ENCODE assay signal across 20 cellular contexts in genomic region chr15:66105286-66105984, GRCh38.
"Had no signal": no experiment of that assay in that cellular context is flagged by ENCODE, and none has a peak within 500 bp of the region (broad histone marks: within the 10 kb centered on the region; RNA-seq: fewer than 3 reads in every experiment).

No MANE protein-coding gene starts in this region.

- H3K36me3 ChIP-seq: brain microvascular endothelial cell, tibial artery had no signal

- H3K9me3 ChIP-seq: tibial artery had no signal

- DNase-seq: activated CD4-positive, alpha-beta T cell treated with anti-CD3 and anti-CD28 coated beads, Interleukin-2, amount 10 ng/mL, durations not matched to agents 24 days and 14 days; activated CD8-positive, alpha-beta T cell treated with anti-CD3 and anti-CD28 coated beads for 36 hours; activated naive CD4-positive, alpha-beta T cell; activated naive CD8-positive, alpha-beta T cell treated with anti-CD3 and anti-CD28 coated beads, Interleukin-2, amount 10 ng/mL, durations not matched to agents 7 days and 5 days; activated T-cell treated with anti-CD3 and anti-CD28 coated beads, Interleukin-2, amount 50 U/mL, for 1 hour; brain microvascular endothelial cell; foreskin melanocyte; glutamatergic neuron; hippocampal formation; islet precursor cell; left colon; natural killer cell; posterior cingulate gyrus; stimulated activated CD4-positive, alpha-beta T cell treated with anti-CD3 and anti-CD28 coated beads, Interleukin-2, amount 100 ng/mL, for 24 hours; stimulated activated naive CD4-positive, alpha-beta T cell treated with Interleukin-2 at 50 U/mL for 16 hours had no signal

- H3K4me3 ChIP-seq: coronary artery, lung, tibial artery had no signal

- H3K27ac Mint-ChIP-seq: activated CD4-positive, alpha-beta T cell treated with anti-CD3 and anti-CD28 coated beads, Interleukin-2, amount 10 ng/mL, durations not matched to agents 24 days and 14 days; activated CD8-positive, alpha-beta T cell treated with anti-CD3 and anti-CD28 coated beads for 36 hours; activated naive CD8-positive, alpha-beta T cell treated with anti-CD3 and anti-CD28 coated beads, Interleukin-2, amount 10 ng/mL, durations not matched to agents 7 days and 5 days; activated T-helper 17 cell treated with anti-CD3 and anti-CD28 coated beads, Interleukin-2, amount 50 U/mL, for 72 hours; natural killer cell had no signal

- H3K4me1 ChIP-seq: tibial artery had no signal

- H3K4me1 Mint-ChIP-seq: activated naive CD8-positive, alpha-beta T cell treated with anti-CD3 and anti-CD28 coated beads, Interleukin-2, amount 10 ng/mL, durations not matched to agents 7 days and 5 days; central memory CD8-positive, alpha-beta T cell; natural killer cell had no signal

- H3K36me3 Mint-ChIP-seq: activated naive CD8-positive, alpha-beta T cell treated with anti-CD3 and anti-CD28 coated beads, Interleukin-2, amount 10 ng/mL, durations not matched to agents 7 days and 5 days; natural killer cell had no signal

- H3K9me3 Mint-ChIP-seq: activated CD4-positive, alpha-beta T cell treated with anti-CD3 and anti-CD28 coated beads, Interleukin-2, amount 10 ng/mL, durations not matched to agents 24 days and 14 days; activated CD8-positive, alpha-beta T cell treated with anti-CD3 and anti-CD28 coated beads for 36 hours; activated naive CD8-positive, alpha-beta T cell treated with anti-CD3 and anti-CD28 coated beads, Interleukin-2, amount 10 ng/mL, durations not matched to agents 7 days and 5 days; activated T-helper 17 cell treated with anti-CD3 and anti-CD28 coated beads, Interleukin-2, amount 50 U/mL, for 72 hours; central memory CD8-positive, alpha-beta T cell; natural killer cell had no signal

- H3K4me3 Mint-ChIP-seq: activated CD4-positive, alpha-beta T cell treated with anti-CD3 and anti-CD28 coated beads, Interleukin-2, amount 10 ng/mL, durations not matched to agents 24 days and 14 days; activated CD8-positive, alpha-beta T cell treated with anti-CD3 and anti-CD28 coated beads for 36 hours; activated naive CD8-positive, alpha-beta T cell treated with anti-CD3 and anti-CD28 coated beads, Interleukin-2, amount 10 ng/mL, durations not matched to agents 7 days and 5 days; activated T-helper 17 cell treated with anti-CD3 and anti-CD28 coated beads, Interleukin-2, amount 50 U/mL, for 72 hours; central memory CD8-positive, alpha-beta T cell; natural killer cell had no signal

- H3K27ac ChIP-seq: brain microvascular endothelial cell, coronary artery, tibial artery had no signal

- ATAC-seq: activated CD8-positive, alpha-beta T cell treated with anti-CD3 and anti-CD28 coated beads for 36 hours; activated T-helper 17 cell treated with anti-CD3 and anti-CD28 coated beads, Interleukin-2, amount 50 U/mL, for 72 hours; left colon; natural killer cell had no signal
